ENCODE assay signal across 8 cellular contexts in the genomic region with DNA sequence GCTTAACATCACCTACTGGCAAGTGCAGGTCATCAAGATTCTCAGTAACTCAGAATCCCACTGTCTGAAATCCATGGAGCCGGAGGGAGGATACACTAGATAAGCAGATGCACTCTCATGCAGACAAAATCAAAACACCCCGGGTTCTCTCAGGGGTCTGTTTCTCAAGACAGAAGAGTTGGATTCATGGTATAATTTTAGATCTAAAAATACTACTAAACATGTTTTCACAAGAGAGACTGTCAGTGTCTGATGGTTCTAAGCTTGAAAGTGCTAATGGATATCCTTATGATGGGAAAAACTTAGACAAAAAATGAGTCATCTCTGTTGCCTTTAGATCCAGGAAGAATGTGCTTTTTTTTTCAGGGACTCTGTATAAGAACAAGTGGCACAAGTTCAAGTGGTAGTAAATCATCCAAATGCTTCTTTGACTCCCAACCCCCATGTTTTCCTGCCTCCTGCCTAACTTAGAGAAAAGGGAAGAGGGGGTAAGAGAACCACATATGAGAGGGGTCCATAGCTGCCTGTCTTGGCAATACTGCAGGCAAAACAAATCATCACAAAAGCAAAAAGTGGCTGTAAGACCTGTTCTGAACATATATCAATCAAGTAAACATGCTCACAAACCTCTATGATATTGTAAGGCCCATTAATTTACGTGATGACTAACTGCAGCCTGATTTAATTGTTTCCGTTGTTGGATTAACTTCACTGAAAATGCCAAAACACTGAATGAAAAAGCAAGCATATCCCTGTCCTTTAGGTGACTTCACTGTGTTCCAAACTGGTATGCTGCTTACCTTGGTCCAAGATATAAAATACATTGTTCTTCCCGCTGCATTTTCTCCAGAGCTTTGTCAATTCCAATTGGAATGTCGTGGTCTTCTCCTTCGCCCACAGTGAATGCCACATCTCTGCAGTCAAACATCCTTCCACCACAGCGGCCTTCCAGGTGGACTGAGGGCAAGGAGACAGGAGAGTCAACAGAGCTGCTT.
A peak's percentile ranks its signal among the peaks of the same experiment; 100 is the strongest.
DNase-seq lines count a peak whose midpoint lies in the region; ATAC-seq, FAIRE-seq and TF ChIP-seq lines count a peak whose summit lies in the region.

No MANE protein-coding gene starts in this region.

- H3K27ac ChIP-seq in PC-9 (peak overlapping the region; percentile 72), endothelial cell of umbilical vein (ENCODE audit: insufficient read depth, low read depth, low read length) (peak overlapping the region; percentile 74), rectal smooth muscle tissue (ENCODE audit: low read depth, low read length) (peak overlapping the region; percentile 21)

- no peaks in the 10 kb centered on the region for H3K9me2 ChIP-seq in PC-9 (ENCODE audit: insufficient read depth)

- BruUV-seq in PC-9 (replicated peaks; lab: Mats Ljungman, UMichigan) (no TSS peak), endothelial cell of umbilical vein (replicated peaks; lab: Mats Ljungman, UMichigan) (TSS peak; percentile 13)

- H2AFZ ChIP-seq in PC-9 (peak overlapping the region; percentile 6; the same call in 1 of the 2 replicates), endothelial cell of umbilical vein (ENCODE audit: low read depth, low read length) (no peak overlapping the region)

- H3K4me1 ChIP-seq in PC-9 (replicated peaks; ENCODE audit: insufficient read depth), result peaks cover 58% of the 10 kb centered on the region
- H3K4me1 ChIP-seq in endothelial cell of umbilical vein (ENCODE audit: control insufficient read depth, extremely low read depth, insufficient read depth, low read length), result peaks cover 48% of the 10 kb centered on the region
- H3K4me1 ChIP-seq in rectal smooth muscle tissue (ENCODE audit: control insufficient read depth, insufficient read depth, low read length), result peaks cover 17% of the 10 kb centered on the region

- TF ChIP-seq CTCF in PC-9 (conservative IDR thresholded peaks at IDR 0.05) (no peak), endothelial cell of umbilical vein (IDR thresholded peaks at IDR 0.05; ENCODE audit: extremely low read depth in 1 of 2, insufficient read depth in 1 of 2, low read depth in 1 of 2, low read length in 2 of 2) (no peak)

- peaks cover 43% of the 10 kb centered on the region for H3F3A ChIP-seq in PC-9 (ENCODE audit: insufficient read depth, low read depth)

- POLR2A ChIA-PET in PC-9 (lab: Charles Lee; ENCODE audit: unreplicated experiment), result interaction anchor here (0.6 kb wide), 1 partner anchor 8 kb away, joined by 6 read pairs; no protein-coding TSS in a partner anchor
- POLR2A ChIA-PET in endothelial cell of umbilical vein (lab: Charles Lee), result interaction anchor here (0.9 kb wide), 1 partner anchor 86 kb away, joined by 3 read pairs; no protein-coding TSS in a partner anchor

- DNase-seq in COLO829 (ENCODE audit: low spot score) (peak; percentile 93), PC-9 (peak; percentile 7 to 88), endothelial cell of umbilical vein (ENCODE audit: low read depth, low spot score) (peak; percentile 98), cortex of kidney (lab: John Stamatoyannopoulos, UW) (no peak), left colon (no peak)

- H3K4me2 ChIP-seq in PC-9 (peak overlapping the region; percentile 60), endothelial cell of umbilical vein (ENCODE audit: insufficient read depth, low read length) (peak overlapping the region; percentile 55)

- dilution Hi-C loops in endothelial cell of umbilical vein (cut with MboI; ENCODE audit: extremely low pct_ligation_motif_present, low sequenced_read_pairs), result no loop called here

- H3K9ac ChIP-seq in endothelial cell of umbilical vein (replicated peaks; ENCODE audit: extremely low read depth, insufficient read depth, low read length), result peak overlapping the region; percentile 52
- H3K9ac ChIP-seq in rectal smooth muscle tissue (ENCODE audit: low read length), result no peak overlapping the region

- no peaks in the 10 kb centered on the region for H3K79me2 ChIP-seq in PC-9 (ENCODE audit: low read depth)
- peaks cover 24% of the 10 kb centered on the region for H3K79me2 ChIP-seq in endothelial cell of umbilical vein (ENCODE audit: control insufficient read depth, insufficient read depth, low read length)

- intact Hi-C loops in PC-9 (cut with micrococcal nuclease; ENCODE audit: unreplicated experiment) (no loop called here), endothelial cell of umbilical vein (cut with micrococcal nuclease) (loop anchor here (2.0 kb wide), 1 partner anchor 136 kb away; no protein-coding TSS in a partner anchor), left colon (cut with DNase I, micrococcal nuclease) (no loop called here)

- CTCF ChIA-PET in PC-9 (lab: Charles Lee) (no interaction called here), endothelial cell of umbilical vein (lab: Charles Lee) (interaction anchor here (0.7 to 4.9 kb wide), 8 partner anchors 9 to 140 kb away, joined by 3 to 21 read pairs (median 5); partner anchors contain the start of gene ARMC12)

- H3K4me3 ChIP-seq in PC-9 (no peak overlapping the region), endothelial cell of umbilical vein (replicated peaks in 1 of 3; ENCODE audit: insufficient read depth in 1 of 3, low read depth in 1 of 3, low read length in 3 of 3) (no peak overlapping the region), rectal smooth muscle tissue (ENCODE audit: low read length) (no peak overlapping the region)

- TF ChIP-seq POLR2A in endothelial cell of umbilical vein (IDR thresholded peaks at IDR 0.05; ENCODE audit: low read depth, low read length) (no peak), GM18505 (IDR thresholded peaks at IDR 0.05; ENCODE audit: borderline replicate concordance, extremely low read depth, insufficient read depth, insufficient read length) (no peak)

- no peak for ATAC-seq in GM18505 (IDR thresholded peaks at IDR 0.05; ENCODE audit: unreplicated experiment)
- no peak for ATAC-seq in left colon
- ATAC-seq in HG02610 (IDR thresholded peaks at IDR 0.05; ENCODE audit: unreplicated experiment), result no peak

- H3K27me3 ChIP-seq in PC-9 (ENCODE audit: insufficient read depth, low read depth) (no peaks in the 10 kb centered on the region), endothelial cell of umbilical vein (ENCODE audit: control insufficient read depth in 2 of 2, insufficient read depth in 2 of 2, low read length in 2 of 2) (no peaks in the 10 kb centered on the region), rectal smooth muscle tissue (ENCODE audit: control insufficient read depth, insufficient read depth, low read length) (no peaks in the 10 kb centered on the region)

- no peaks in the 10 kb centered on the region for H3K9me3 ChIP-seq in PC-9 (ENCODE audit: insufficient read depth, low read depth)
- H3K9me3 ChIP-seq in endothelial cell of umbilical vein (replicated peaks; ENCODE audit: control insufficient read depth, insufficient read depth, low read length), result no peaks in the 10 kb centered on the region

- no peaks in the 10 kb centered on the region for H3K9me1 ChIP-seq in endothelial cell of umbilical vein (replicated peaks; ENCODE audit: control insufficient read depth, extremely low read depth, insufficient read depth, low read length)

- FAIRE-seq in endothelial cell of umbilical vein (lab: Jason Lieb, UNC), result peak; percentile 95

- H3K36me3 ChIP-seq in PC-9 (ENCODE audit: low read depth) (no peaks in the 10 kb centered on the region), endothelial cell of umbilical vein (ENCODE audit: control insufficient read depth in 2 of 2, extremely low read depth in 1 of 2, insufficient read depth in 2 of 2, low read length in 2 of 2) (peaks cover 0 to 6% of the 10 kb centered on the region in 2 experiments), rectal smooth muscle tissue (ENCODE audit: control insufficient read depth, insufficient read depth, low read length) (peaks cover 9% of the 10 kb centered on the region)

- H4K20me1 ChIP-seq in PC-9 (ENCODE audit: insufficient read depth) (no peaks in the 10 kb centered on the region), endothelial cell of umbilical vein (replicated peaks; ENCODE audit: control insufficient read depth, extremely low read depth, insufficient read depth, low read length) (no peaks in the 10 kb centered on the region)

TF ChIP-seq in endothelial cell of umbilical vein, 7 proteins besides CTCF, POLR2A, EP300 and RAD21:
- peak; percentile 11 for TF ChIP-seq GATA2 (IDR thresholded peaks at IDR 0.05; ENCODE audit: insufficient read depth, insufficient read length, low read depth, low read length)
- TF ChIP-seq MYC (IDR thresholded peaks at IDR 0.05; ENCODE audit: low read depth, low read length), result no peak
- TF ChIP-seq FOS (IDR thresholded peaks at IDR 0.05; ENCODE audit: borderline replicate concordance, insufficient read depth, low read length), result peak; percentile 79
- TF ChIP-seq, protein P1, sequence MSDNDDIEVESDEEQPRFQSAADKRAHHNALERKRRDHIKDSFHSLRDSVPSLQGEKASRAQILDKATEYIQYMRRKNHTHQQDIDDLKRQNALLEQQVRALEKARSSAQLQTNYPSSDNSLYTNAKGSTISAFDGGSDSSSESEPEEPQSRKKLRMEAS (IDR thresholded peaks at IDR 0.05; ENCODE audit: insufficient read depth, insufficient read length), result no peak
- TF ChIP-seq JUN (IDR thresholded peaks at IDR 0.05; ENCODE audit: borderline replicate concordance, insufficient read depth, insufficient read length, low read depth), result peak; percentile 94
- TF ChIP-seq POLR2AphosphoS5 (IDR thresholded peaks at IDR 0.05; ENCODE audit: insufficient read depth, low read depth, low read length), result peak; percentile 43
- TF ChIP-seq EZH2 (IDR thresholded peaks at IDR 0.05; ENCODE audit: borderline replicate concordance, low read depth, low read length, severe bottlenecking), result no peak

Comparison
In these comparisons a context has a peak if more than half of its experiments do, and no peak if none do; other contexts are left out.
1. DNase-seq: peak in COLO829 (single experiment), PC-9 (2 of 2) and endothelial cell of umbilical vein (single experiment); none in cortex of kidney (single experiment) and left colon (0 of 2).
2. H3K27ac ChIP-seq: peak in every context shown above with its lines; median percentile 74 in endothelial cell of umbilical vein; 72 in PC-9; 21 in rectal smooth muscle tissue.